In the genomic region with DNA sequence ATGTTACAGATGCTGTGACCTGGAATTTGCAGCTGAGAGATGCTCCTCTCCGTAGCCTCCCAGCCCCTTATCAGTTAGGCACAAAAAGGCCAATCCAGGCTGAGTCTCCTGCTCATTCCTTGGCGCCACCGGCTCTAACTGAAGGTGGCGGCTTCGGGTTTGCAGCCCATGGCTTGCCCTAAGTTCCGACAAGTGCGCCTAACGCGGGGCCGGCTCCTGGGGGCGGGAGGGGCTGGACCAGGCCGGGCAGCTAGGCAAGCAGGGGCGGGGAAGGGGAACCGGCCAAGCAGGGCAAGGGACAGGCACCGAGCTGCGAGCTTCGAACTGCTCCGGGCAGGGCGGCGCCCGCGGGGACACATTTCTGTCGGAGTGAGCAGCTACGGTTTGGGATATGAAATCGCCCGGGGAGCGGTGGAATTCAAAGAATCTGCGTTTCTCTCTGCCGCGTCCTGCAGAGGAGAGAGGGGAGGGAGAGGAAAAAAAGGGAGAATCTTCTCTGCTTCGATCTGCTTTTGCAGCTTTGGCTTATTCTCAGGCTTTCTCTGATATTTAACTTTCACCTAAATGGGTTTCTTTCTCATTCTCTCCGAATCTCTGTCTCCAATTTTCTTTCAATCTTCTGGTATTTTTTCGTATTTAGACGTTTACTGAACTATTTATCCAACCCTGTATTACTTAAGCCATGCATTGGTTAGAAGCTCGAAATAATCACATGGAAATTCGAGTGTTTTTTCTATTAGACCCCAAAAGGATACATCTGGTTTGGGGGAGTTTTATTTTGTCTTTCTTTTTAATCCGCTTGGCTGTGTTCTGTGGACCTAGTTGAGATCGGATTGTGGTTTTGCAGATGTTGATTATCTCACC, we compare ENCODE assay signal across 17 cellular contexts. TPM values are rescaled to one million over a fixed set of nuclear protein-coding genes. Genes with fewer than 3 reads are reported as not detected.
DNase-seq lines count a peak whose midpoint lies in the region; ATAC-seq, FAIRE-seq and TF ChIP-seq lines count a peak whose summit lies in the region.
"Had no signal": no experiment of that assay in that cellular context is flagged by ENCODE, and none has a peak within 500 bp of the region (broad histone marks: within the 10 kb centered on the region; RNA-seq: fewer than 3 reads in every experiment).

No MANE protein-coding gene starts in this region.

- no peak for TF ChIP-seq RAD21 in Ishikawa (IDR thresholded peaks at IDR 0.05; ENCODE audit: low read depth)

- no TSS peak for BruUV-seq in mammary epithelial cell (replicated peaks; lab: Mats Ljungman, UMichigan)

- H4K20me1 ChIP-seq in mammary epithelial cell (ENCODE audit: insufficient read depth, low read length): no peaks in the 10 kb centered on the region
- no peaks in the 10 kb centered on the region for H4K20me1 ChIP-seq in osteoblast (ENCODE audit: insufficient read depth, low read length)

- no peak for DNase-seq in activated CD4-positive, alpha-beta T cell treated with anti-CD3 and anti-CD28 coated beads, Interleukin-2, amount 10 ng/mL, durations not matched to agents 7 days and 5 days
- DNase-seq in activated CD4-positive, alpha-beta T cell treated with anti-CD3 and anti-CD28 coated beads for 4 hours: no peak
- DNase-seq in mammary epithelial cell: no peak
- peak; percentile 80 for DNase-seq in osteoblast (ENCODE audit: insufficient read length, low spot score, missing footprints)
- DNase-seq in GM12891 (ENCODE audit: insufficient read length, low spot score): no peak
- no peak for DNase-seq in NCI-H82 treated with DMSO at 0.1 percent for 48 hours (lab: John Stamatoyannopoulos, UW; ENCODE audit: unreplicated experiment)
- DNase-seq: gastrocnemius medialis; GF-D8; left ventricle myocardium inferior; MG63; NCI-H2171; occipital lobe; OCI-M1; stimulated activated CD4-positive, alpha-beta T cell treated with anti-CD3 and anti-CD28 coated beads, Interleukin-15, amount 100 ng/mL, for 24 hours had no signal

- H3K9me3 Mint-ChIP-seq in activated CD4-positive, alpha-beta T cell treated with anti-CD3 and anti-CD28 coated beads, Interleukin-2, amount 10 ng/mL, durations not matched to agents 7 days and 5 days: no peaks in the 10 kb centered on the region

- intact Hi-C loops in mammary epithelial cell (cut with micrococcal nuclease): no loop called here

- no peak overlapping the region for H3K9ac ChIP-seq in mammary epithelial cell (ENCODE audit: insufficient read depth, low read length)

- no peaks in the 10 kb centered on the region for H3K9me3 ChIP-seq in mammary epithelial cell (replicated peaks; ENCODE audit: insufficient read depth, low read length)
- H3K9me3 ChIP-seq in osteoblast (ENCODE audit: low read depth, low read length): no peaks in the 10 kb centered on the region
- H3K9me3 ChIP-seq: gastrocnemius medialis, left ventricle myocardium inferior, MG63 had no signal

- H3K4me2 ChIP-seq in mammary epithelial cell (ENCODE audit: insufficient read depth, low read depth, low read length): peak overlapping the region; percentile 54
- no peak overlapping the region for H3K4me2 ChIP-seq in osteoblast (ENCODE audit: insufficient read depth, low read length)

- in situ Hi-C loops in mammary epithelial cell (cut with MboI; ENCODE audit: low sequenced_read_pairs in 2 of 2): no loop called here

- no peak for FAIRE-seq in GM12891 (lab: Jason Lieb, UNC)

- peaks cover 7% of the 10 kb centered on the region for H3K4me1 Mint-ChIP-seq in activated CD4-positive, alpha-beta T cell treated with anti-CD3 and anti-CD28 coated beads, Interleukin-2, amount 10 ng/mL, durations not matched to agents 7 days and 5 days

- CTCF ChIA-PET in activated CD4-positive, alpha-beta T cell treated with anti-CD3 and anti-CD28 coated beads, Interleukin-2, amount 10 ng/mL, durations not matched to agents 7 days and 5 days (lab: Charles Lee): interaction anchor here (0.9 to 4.5 kb wide), 8 partner anchors 9 to 241 kb away, joined by 3 to 20 read pairs (median 4); a partner anchor contains a TSS
- CTCF ChIA-PET in mammary epithelial cell (lab: Charles Lee; ENCODE audit: low non-redundant PET): no interaction called here

- no peak for TF ChIP-seq CTCF in mammary epithelial cell (conservative IDR thresholded peaks at IDR 0.05 in 1 of 2, IDR thresholded peaks at IDR 0.05 in 1 of 2; ENCODE audit: extremely low read depth in 1 of 2, insufficient read depth in 1 of 2, low read depth in 1 of 2, low read length in 2 of 2)
- no peak for TF ChIP-seq CTCF in osteoblast (IDR thresholded peaks at IDR 0.05; ENCODE audit: extremely low read depth, low read depth, low read length)

- no peaks in the 10 kb centered on the region for H3K36me3 ChIP-seq in mammary epithelial cell (ENCODE audit: insufficient read depth, low read length)
- H3K36me3 ChIP-seq in osteoblast (ENCODE audit: insufficient read depth, low read length): no peaks in the 10 kb centered on the region
- H3K36me3 ChIP-seq: gastrocnemius medialis, left ventricle myocardium inferior, MG63 had no signal

- no peak overlapping the region for H3K4me3 ChIP-seq in mammary epithelial cell (replicated peaks in 1 of 3; ENCODE audit: insufficient read depth in 1 of 3, low read depth in 2 of 3, low read length in 3 of 3)
- H3K4me3 ChIP-seq in osteoblast (ENCODE audit: insufficient read depth, low read length): no peak overlapping the region
- H3K4me3 ChIP-seq: gastrocnemius medialis, left ventricle myocardium inferior, MG63 had no signal

- H2AFZ ChIP-seq in mammary epithelial cell (ENCODE audit: low read depth, low read length) (peak overlapping the region; percentile 40), osteoblast (ENCODE audit: low read length) (no peak overlapping the region)

- H3K27me3 ChIP-seq in mammary epithelial cell (ENCODE audit: insufficient read depth, low read length) (peaks cover 23% of the 10 kb centered on the region), osteoblast (ENCODE audit: insufficient read depth, low read length) (peaks cover 96% of the 10 kb centered on the region)
- H3K27me3 ChIP-seq: MG63 had no signal

- TF ChIP-seq POLR2A in GM12891 (IDR thresholded peaks at IDR 0.05; ENCODE audit: low read depth, low read length): no peak

- peak overlapping the region; percentile 33 for H3K27ac Mint-ChIP-seq in activated CD4-positive, alpha-beta T cell treated with anti-CD3 and anti-CD28 coated beads, Interleukin-2, amount 10 ng/mL, durations not matched to agents 7 days and 5 days

- H3K4me1 ChIP-seq in mammary epithelial cell (ENCODE audit: insufficient read depth, low read length) (peaks cover 12% of the 10 kb centered on the region), osteoblast (ENCODE audit: insufficient read depth, low read length) (no peaks in the 10 kb centered on the region)
- H3K4me1 ChIP-seq: gastrocnemius medialis had no signal

- no peak for ATAC-seq in HG02981 (IDR thresholded peaks at IDR 0.05; ENCODE audit: unreplicated experiment)
- ATAC-seq: gastrocnemius medialis had no signal

- H3K4me3 Mint-ChIP-seq in activated CD4-positive, alpha-beta T cell treated with anti-CD3 and anti-CD28 coated beads, Interleukin-2, amount 10 ng/mL, durations not matched to agents 7 days and 5 days: peak overlapping the region; percentile 53

- WGBS in mammary epithelial cell (ENCODE audit: low coverage, missing lambda C conversion rate): 32% methylated on average over 20 of the region's 38 CpGs

- no peaks in the 10 kb centered on the region for H3K79me2 ChIP-seq in mammary epithelial cell (ENCODE audit: insufficient read depth, low read length)
- H3K79me2 ChIP-seq in osteoblast (ENCODE audit: insufficient read depth, low read length): no peaks in the 10 kb centered on the region

- no peak for TF ChIP-seq EP300 in Ishikawa (IDR thresholded peaks at IDR 0.05; ENCODE audit: borderline replicate concordance)

- H3K27ac ChIP-seq in mammary epithelial cell (ENCODE audit: insufficient read depth, low read depth, low read length) (no peak overlapping the region), osteoblast (ENCODE audit: low read depth, low read length) (no peak overlapping the region)
- H3K27ac ChIP-seq: gastrocnemius medialis, left ventricle myocardium inferior had no signal

- peaks cover 95% of the 10 kb centered on the region for H3K27me3 Mint-ChIP-seq in activated CD4-positive, alpha-beta T cell treated with anti-CD3 and anti-CD28 coated beads, Interleukin-2, amount 10 ng/mL, durations not matched to agents 7 days and 5 days

- dilution Hi-C loops in mammary epithelial cell (cut with HindIII; ENCODE audit: low sequenced_read_pairs): no loop called here

- peaks cover 3% of the 10 kb centered on the region for H3K36me3 Mint-ChIP-seq in activated CD4-positive, alpha-beta T cell treated with anti-CD3 and anti-CD28 coated beads, Interleukin-2, amount 10 ng/mL, durations not matched to agents 7 days and 5 days (ENCODE audit: low read depth)

- POLR2A ChIA-PET in activated CD4-positive, alpha-beta T cell treated with anti-CD3 and anti-CD28 coated beads, Interleukin-2, amount 10 ng/mL, durations not matched to agents 7 days and 5 days (lab: Charles Lee): no interaction called here

RNA-seq across cellular contexts. Expression of a gene that starts 1.6 kb away (rescaled TPM):
- not detected for total RNA-seq in activated CD4-positive, alpha-beta T cell treated with anti-CD3 and anti-CD28 coated beads, Interleukin-2, amount 10 ng/mL, durations not matched to agents 7 days and 5 days
- total RNA-seq in mammary epithelial cell (under 1 TPM in 1 of 2 donors, not detected in 1; under 0.01 TPM), osteoblast (under 0.01 TPM in 1 of 2 replicates, not detected in the other)
- 0.05 TPM for polyA plus RNA-seq in mammary epithelial cell
- not detected for polyA minus RNA-seq in mammary epithelial cell
- polyA plus RNA-seq in GM12891 (2012; ENCODE audit: low read depth, missing spikeins): not detected
- total RNA-seq: gastrocnemius medialis, left ventricle myocardium inferior, occipital lobe had no signal
- polyA plus RNA-seq: AG04450 had no signal

RNA-seq across cellular contexts. Expression of a gene that starts 14.5 kb away (rescaled TPM):
- not detected for total RNA-seq in activated CD4-positive, alpha-beta T cell treated with anti-CD3 and anti-CD28 coated beads, Interleukin-2, amount 10 ng/mL, durations not matched to agents 7 days and 5 days
- 10 to 100 TPM; 10.2 to 15.7 TPM for total RNA-seq in mammary epithelial cell
- polyA plus RNA-seq in mammary epithelial cell: 9.1 TPM
- 18.3 TPM for polyA minus RNA-seq in mammary epithelial cell
- under 0.01 TPM in 1 of 2 replicates, not detected in the other for total RNA-seq in osteoblast
- polyA plus RNA-seq in GM12891 (2012; ENCODE audit: low read depth, missing spikeins): not detected
- total RNA-seq: left ventricle myocardium inferior, occipital lobe had no signal
- polyA plus RNA-seq: AG04450 had no signal

RNA-seq across cellular contexts. Expression of a gene that starts 19.8 kb away (rescaled TPM):
- not detected for total RNA-seq in activated CD4-positive, alpha-beta T cell treated with anti-CD3 and anti-CD28 coated beads, Interleukin-2, amount 10 ng/mL, durations not matched to agents 7 days and 5 days
- total RNA-seq in mammary epithelial cell: 1 to 10 TPM in 1 of 2 donors, not detected in 1; 1.5 TPM
- 0.22 TPM for polyA plus RNA-seq in mammary epithelial cell
- polyA minus RNA-seq in mammary epithelial cell: not detected
- total RNA-seq in osteoblast: 1.1 and 1.5 TPM in 2 replicates
- not detected for polyA plus RNA-seq in GM12891 (2012; ENCODE audit: low read depth, missing spikeins)
- total RNA-seq: left ventricle myocardium inferior, occipital lobe had no signal
- polyA plus RNA-seq: AG04450 had no signal

RNA-seq across cellular contexts. Expression of a gene that starts 21.7 kb away (rescaled TPM):
- not detected for total RNA-seq in activated CD4-positive, alpha-beta T cell treated with anti-CD3 and anti-CD28 coated beads, Interleukin-2, amount 10 ng/mL, durations not matched to agents 7 days and 5 days
- total RNA-seq in mammary epithelial cell: under 1 TPM in 1 of 2 donors, not detected in 1; 0.67 TPM
- 0.33 TPM for polyA plus RNA-seq in mammary epithelial cell
- not detected for polyA minus RNA-seq in mammary epithelial cell
- total RNA-seq in osteoblast: 0.72 and 1.2 TPM in 2 replicates
- not detected for polyA plus RNA-seq in GM12891 (2012; ENCODE audit: low read depth, missing spikeins)
- total RNA-seq: left ventricle myocardium inferior, occipital lobe had no signal
- polyA plus RNA-seq: AG04450 had no signal

RNA-seq across cellular contexts. Expression of a gene that starts 31.8 kb away (rescaled TPM):
- not detected for total RNA-seq in activated CD4-positive, alpha-beta T cell treated with anti-CD3 and anti-CD28 coated beads, Interleukin-2, amount 10 ng/mL, durations not matched to agents 7 days and 5 days
- 1 to 10 TPM; 3.3 to 3.8 TPM for total RNA-seq in mammary epithelial cell
- 0.83 TPM for polyA plus RNA-seq in mammary epithelial cell
- 1.2 TPM for polyA minus RNA-seq in mammary epithelial cell
- total RNA-seq in osteoblast: 9.7 and 11.2 TPM in 2 replicates
- polyA plus RNA-seq in GM12891 (2012; ENCODE audit: low read depth, missing spikeins): not detected
- total RNA-seq: left ventricle myocardium inferior, occipital lobe had no signal
- polyA plus RNA-seq: AG04450 had no signal

Comparison
In these comparisons a context has a peak if more than half of its experiments do, and no peak if none do; other contexts are left out.
1. RNA of a gene that starts 14.5 kb away (total RNA-seq): 10.2 to 15.7 TPM in mammary epithelial cell; not detected in activated CD4-positive, alpha-beta T cell treated with anti-CD3 and anti-CD28 coated beads, Interleukin-2, amount 10 ng/mL, durations not matched to agents 7 days and 5 days and under 0.01 TPM in osteoblast; every median in the first group is over 10 times any median in the second.